ENCODE assay signal across 1 cellular context in the genomic region with DNA sequence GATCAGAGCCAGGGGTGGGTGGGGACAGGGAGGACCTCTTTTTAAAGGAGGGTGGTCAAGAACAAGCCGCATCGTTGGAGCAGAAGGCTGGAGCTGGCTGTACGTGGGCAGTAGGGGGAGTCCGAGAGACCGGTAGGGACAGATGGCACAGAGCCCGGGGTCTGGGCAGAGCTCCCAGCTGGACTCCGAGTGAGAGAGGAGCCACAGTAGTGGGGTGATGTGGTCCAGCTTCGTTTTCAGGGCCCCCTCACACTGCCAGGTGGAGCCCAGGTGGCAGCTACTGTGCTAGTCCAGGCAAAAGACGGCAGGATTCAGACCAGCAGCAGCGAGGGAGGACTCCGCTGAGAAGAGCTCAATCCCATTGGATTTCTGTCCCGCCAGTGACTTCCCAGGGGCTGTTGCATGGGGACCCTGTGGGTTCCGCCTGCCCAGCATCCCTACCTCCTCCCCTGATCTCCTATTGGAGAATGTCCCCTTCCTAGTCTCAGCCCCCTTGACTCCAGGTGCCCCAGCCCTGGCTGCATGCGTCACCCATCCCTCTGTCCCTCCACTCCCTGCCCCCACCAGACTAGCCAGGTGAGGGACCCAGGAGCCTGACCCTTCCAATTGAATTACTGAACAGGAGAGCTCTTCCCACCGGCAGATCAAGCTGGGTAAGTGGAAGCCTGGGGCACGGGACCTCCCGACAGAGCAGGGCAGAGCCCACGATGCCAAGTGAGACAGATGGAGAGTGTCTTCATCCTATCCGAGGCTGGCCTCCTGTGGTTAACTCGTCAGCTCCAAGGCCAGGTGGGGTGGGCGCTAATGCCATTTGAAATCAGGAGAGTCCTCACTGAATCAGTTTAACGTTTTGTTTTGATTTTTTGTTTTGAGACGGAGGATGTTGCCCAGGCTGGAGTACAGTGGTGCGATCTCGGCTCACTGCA.
TF ChIP-seq lines count a peak whose summit lies in the region.

No MANE protein-coding gene starts in this region.

TF ChIP-seq in WTC11, 78 proteins besides CTCF, POLR2A, EP300 and RAD21 (continued from another document):
- TF ChIP-seq, protein P1, sequence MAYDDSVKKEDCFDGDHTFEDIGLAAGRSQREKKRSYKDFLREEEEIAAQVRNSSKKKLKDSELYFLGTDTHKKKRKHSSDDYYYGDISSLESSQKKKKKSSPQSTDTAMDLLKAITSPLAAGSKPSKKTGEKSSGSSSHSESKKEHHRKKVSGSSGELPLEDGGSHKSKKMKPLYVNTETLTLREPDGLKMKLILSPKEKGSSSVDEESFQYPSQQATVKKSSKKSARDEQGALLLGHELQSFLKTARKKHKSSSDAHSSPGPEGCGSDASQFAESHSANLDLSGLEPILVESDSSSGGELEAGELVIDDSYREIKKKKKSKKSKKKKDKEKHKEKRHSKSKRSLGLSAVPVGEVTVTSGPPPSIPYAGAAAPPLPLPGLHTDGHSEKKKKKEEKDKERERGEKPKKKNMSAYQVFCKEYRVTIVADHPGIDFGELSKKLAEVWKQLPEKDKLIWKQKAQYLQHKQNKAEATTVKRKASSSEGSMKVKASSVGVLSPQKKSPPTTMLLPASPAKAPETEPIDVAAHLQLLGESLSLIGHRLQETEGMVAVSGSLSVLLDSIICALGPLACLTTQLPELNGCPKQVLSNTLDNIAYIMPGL (CRISPR knock-in tag; IDR thresholded peaks at IDR 0.05) = no peak
- TF ChIP-seq ZNF671 (CRISPR knock-in tag; IDR thresholded peaks at IDR 0.05) (no peak), ATF1 (CRISPR knock-in tag; IDR thresholded peaks at IDR 0.05) (no peak), ESRRA (CRISPR knock-in tag; IDR thresholded peaks at IDR 0.05; ENCODE audit: borderline replicate concordance) (no peak), NFATC4 (CRISPR knock-in tag; IDR thresholded peaks at IDR 0.05) (no peak), TEAD4 (CRISPR knock-in tag; IDR thresholded peaks at IDR 0.05) (no peak), FOXK1 (CRISPR knock-in tag; IDR thresholded peaks at IDR 0.05) (no peak)
- TF ChIP-seq, protein P2, sequence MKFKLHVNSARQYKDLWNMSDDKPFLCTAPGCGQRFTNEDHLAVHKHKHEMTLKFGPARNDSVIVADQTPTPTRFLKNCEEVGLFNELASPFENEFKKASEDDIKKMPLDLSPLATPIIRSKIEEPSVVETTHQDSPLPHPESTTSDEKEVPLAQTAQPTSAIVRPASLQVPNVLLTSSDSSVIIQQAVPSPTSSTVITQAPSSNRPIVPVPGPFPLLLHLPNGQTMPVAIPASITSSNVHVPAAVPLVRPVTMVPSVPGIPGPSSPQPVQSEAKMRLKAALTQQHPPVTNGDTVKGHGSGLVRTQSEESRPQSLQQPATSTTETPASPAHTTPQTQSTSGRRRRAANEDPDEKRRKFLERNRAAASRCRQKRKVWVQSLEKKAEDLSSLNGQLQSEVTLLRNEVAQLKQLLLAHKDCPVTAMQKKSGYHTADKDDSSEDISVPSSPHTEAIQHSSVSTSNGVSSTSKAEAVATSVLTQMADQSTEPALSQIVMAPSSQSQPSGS (CRISPR knock-in tag; IDR thresholded peaks at IDR 0.05; ENCODE audit: borderline replicate concordance, low read depth) = no peak
- TF ChIP-seq, protein P3, sequence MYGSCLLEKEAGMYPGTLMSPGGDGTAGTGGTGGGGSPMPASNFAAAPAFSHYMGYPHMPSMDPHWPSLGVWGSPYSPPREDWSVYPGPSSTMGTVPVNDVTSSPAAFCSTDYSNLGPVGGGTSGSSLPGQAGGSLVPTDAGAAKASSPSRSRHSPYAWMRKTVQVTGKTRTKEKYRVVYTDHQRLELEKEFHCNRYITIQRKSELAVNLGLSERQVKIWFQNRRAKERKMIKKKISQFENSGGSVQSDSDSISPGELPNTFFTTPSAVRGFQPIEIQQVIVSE (CRISPR knock-in tag; IDR thresholded peaks at IDR 0.05; ENCODE audit: borderline replicate concordance) = no peak
- TF ChIP-seq, protein P4, sequence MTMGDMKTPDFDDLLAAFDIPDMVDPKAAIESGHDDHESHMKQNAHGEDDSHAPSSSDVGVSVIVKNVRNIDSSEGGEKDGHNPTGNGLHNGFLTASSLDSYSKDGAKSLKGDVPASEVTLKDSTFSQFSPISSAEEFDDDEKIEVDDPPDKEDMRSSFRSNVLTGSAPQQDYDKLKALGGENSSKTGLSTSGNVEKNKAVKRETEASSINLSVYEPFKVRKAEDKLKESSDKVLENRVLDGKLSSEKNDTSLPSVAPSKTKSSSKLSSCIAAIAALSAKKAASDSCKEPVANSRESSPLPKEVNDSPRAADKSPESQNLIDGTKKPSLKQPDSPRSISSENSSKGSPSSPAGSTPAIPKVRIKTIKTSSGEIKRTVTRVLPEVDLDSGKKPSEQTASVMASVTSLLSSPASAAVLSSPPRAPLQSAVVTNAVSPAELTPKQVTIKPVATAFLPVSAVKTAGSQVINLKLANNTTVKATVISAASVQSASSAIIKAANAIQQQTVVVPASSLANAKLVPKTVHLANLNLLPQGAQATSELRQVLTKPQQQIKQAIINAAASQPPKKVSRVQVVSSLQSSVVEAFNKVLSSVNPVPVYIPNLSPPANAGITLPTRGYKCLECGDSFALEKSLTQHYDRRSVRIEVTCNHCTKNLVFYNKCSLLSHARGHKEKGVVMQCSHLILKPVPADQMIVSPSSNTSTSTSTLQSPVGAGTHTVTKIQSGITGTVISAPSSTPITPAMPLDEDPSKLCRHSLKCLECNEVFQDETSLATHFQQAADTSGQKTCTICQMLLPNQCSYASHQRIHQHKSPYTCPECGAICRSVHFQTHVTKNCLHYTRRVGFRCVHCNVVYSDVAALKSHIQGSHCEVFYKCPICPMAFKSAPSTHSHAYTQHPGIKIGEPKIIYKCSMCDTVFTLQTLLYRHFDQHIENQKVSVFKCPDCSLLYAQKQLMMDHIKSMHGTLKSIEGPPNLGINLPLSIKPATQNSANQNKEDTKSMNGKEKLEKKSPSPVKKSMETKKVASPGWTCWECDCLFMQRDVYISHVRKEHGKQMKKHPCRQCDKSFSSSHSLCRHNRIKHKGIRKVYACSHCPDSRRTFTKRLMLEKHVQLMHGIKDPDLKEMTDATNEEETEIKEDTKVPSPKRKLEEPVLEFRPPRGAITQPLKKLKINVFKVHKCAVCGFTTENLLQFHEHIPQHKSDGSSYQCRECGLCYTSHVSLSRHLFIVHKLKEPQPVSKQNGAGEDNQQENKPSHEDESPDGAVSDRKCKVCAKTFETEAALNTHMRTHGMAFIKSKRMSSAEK (CRISPR knock-in tag; IDR thresholded peaks at IDR 0.05; ENCODE audit: borderline replicate concordance) = no peak
- TF ChIP-seq, protein P5, sequence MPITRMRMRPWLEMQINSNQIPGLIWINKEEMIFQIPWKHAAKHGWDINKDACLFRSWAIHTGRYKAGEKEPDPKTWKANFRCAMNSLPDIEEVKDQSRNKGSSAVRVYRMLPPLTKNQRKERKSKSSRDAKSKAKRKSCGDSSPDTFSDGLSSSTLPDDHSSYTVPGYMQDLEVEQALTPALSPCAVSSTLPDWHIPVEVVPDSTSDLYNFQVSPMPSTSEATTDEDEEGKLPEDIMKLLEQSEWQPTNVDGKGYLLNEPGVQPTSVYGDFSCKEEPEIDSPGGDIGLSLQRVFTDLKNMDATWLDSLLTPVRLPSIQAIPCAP (CRISPR knock-in tag; IDR thresholded peaks at IDR 0.05) = no peak
